In the genomic region with DNA sequence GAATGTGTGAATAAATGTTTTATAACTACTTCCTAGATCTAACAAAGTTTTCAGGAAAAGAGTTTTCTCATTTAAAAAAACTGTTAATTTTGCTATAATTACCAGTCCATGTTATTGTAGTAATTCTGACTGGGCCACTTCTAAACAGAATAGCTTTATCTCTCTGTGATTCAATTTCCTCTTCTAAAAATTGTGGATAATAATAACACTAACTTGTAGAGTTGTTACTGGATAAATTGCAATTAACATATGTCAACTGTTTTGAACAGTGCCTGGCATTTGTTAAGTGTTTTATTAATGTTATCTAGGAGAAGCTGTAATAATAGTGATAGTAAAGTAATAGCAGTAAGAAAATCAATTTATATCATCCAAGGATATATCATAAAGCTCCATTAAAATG, we compare ENCODE assay signal across 13 cellular contexts.
A peak's percentile ranks its signal among the peaks of the same experiment; 100 is the strongest.
DNase-seq lines count a peak whose midpoint lies in the region; ATAC-seq and TF ChIP-seq lines count a peak whose summit lies in the region.
"Had no signal": no experiment of that assay in that cellular context is flagged by ENCODE, and none has a peak within 500 bp of the region (broad histone marks: within the 10 kb centered on the region; RNA-seq: fewer than 3 reads in every experiment).

No MANE protein-coding gene starts in this region.

- H3K27me3 ChIP-seq in RWPE2 (ENCODE audit: insufficient read depth, poor library complexity, severe bottlenecking) (no peaks in the 10 kb centered on the region), esophagus muscularis mucosa (no peaks in the 10 kb centered on the region)
- H3K27me3 ChIP-seq: BE2C had no signal

- no peak for TF ChIP-seq CTCF in 22Rv1 (IDR thresholded peaks at IDR 0.05)
- no peak for TF ChIP-seq CTCF in Calu3 (IDR thresholded peaks at IDR 0.05; ENCODE audit: unreplicated experiment)
- no peak for TF ChIP-seq CTCF in RWPE2 (IDR thresholded peaks at IDR 0.05; ENCODE audit: poor library complexity, severe bottlenecking)
- TF ChIP-seq CTCF in esophagus muscularis mucosa (IDR thresholded peaks at IDR 0.05): no peak

- H3K36me3 Mint-ChIP-seq in Calu3 (ENCODE audit: insufficient read depth, unreplicated experiment): peaks cover 15% of the 10 kb centered on the region
- H3K36me3 Mint-ChIP-seq: CD4-positive, alpha-beta memory T cell; IgD-negative memory B cell had no signal

- intact Hi-C loops in Calu3 (cut with micrococcal nuclease; ENCODE audit: unreplicated experiment): no loop called here
- intact Hi-C loops in left colon (cut with DNase I, micrococcal nuclease): no loop called here
- intact Hi-C loops in esophagus muscularis mucosa (cut with DNase I): no loop called here

- TF ChIP-seq POLR2A in esophagus muscularis mucosa (IDR thresholded peaks at IDR 0.05; ENCODE audit: low read depth): no peak

- no peaks in the 10 kb centered on the region for H3K9me3 ChIP-seq in RWPE2 (ENCODE audit: severe bottlenecking)
- H3K9me3 ChIP-seq in esophagus muscularis mucosa: no peaks in the 10 kb centered on the region
- H3K9me3 ChIP-seq: BE2C had no signal

- BruUV-seq in Calu3 (replicated peaks; lab: Mats Ljungman, UMichigan): TSS peak; percentile 89

- H3K4me3 ChIP-seq in RWPE2 (ENCODE audit: severe bottlenecking) (no peak overlapping the region), esophagus muscularis mucosa (no peak overlapping the region)
- H3K4me3 ChIP-seq: GM23248 had no signal

- DNase-seq in Calu3 (no peak), RWPE2 (ENCODE audit: low spot score) (no peak), epithelial cell of prostate (ENCODE audit: low read depth, low spot score) (no peak), left colon (no peak), retina (no peak), esophagus muscularis mucosa (ENCODE audit: extremely low spot score) (no peak)
- DNase-seq: BE2C had no signal

- H3K27ac ChIP-seq in 22Rv1 (peak overlapping the region; percentile 35; the same call in 1 of the 2 replicates), RWPE2 (ENCODE audit: poor library complexity, severe bottlenecking) (peak overlapping the region; percentile 65), epithelial cell of prostate (peak overlapping the region; percentile 93), esophagus muscularis mucosa (replicated peaks in 1 of 4) (no peak overlapping the region)
- H3K27ac ChIP-seq: C4-2B, GM23248 had no signal

- H3K27ac Mint-ChIP-seq in Calu3 (ENCODE audit: unreplicated experiment): peak overlapping the region; percentile 92
- H3K27ac Mint-ChIP-seq: IgD-negative memory B cell had no signal

- H3K4me1 Mint-ChIP-seq in Calu3 (ENCODE audit: low read depth, unreplicated experiment): peaks cover 54% of the 10 kb centered on the region

- no peak overlapping the region for H3K4me3 Mint-ChIP-seq in Calu3 (ENCODE audit: low read depth, unreplicated experiment)
- H3K4me3 Mint-ChIP-seq: IgD-negative memory B cell had no signal

- H3K36me3 ChIP-seq in RWPE2 (ENCODE audit: low read depth): no peaks in the 10 kb centered on the region
- H3K36me3 ChIP-seq in esophagus muscularis mucosa: no peaks in the 10 kb centered on the region
- H3K36me3 ChIP-seq: BE2C had no signal

- no peaks in the 10 kb centered on the region for H3K27me3 Mint-ChIP-seq in Calu3 (ENCODE audit: unreplicated experiment)
- H3K27me3 Mint-ChIP-seq: CD4-positive, alpha-beta memory T cell had no signal

- CTCF ChIA-PET in Calu3 (lab: Charles Lee): interaction anchor here (0.6 to 1.5 kb wide), 6 partner anchors 9 to 264 kb away, joined by 3 to 5 read pairs (median 3); no protein-coding TSS in a partner anchor

- H3K9me3 Mint-ChIP-seq in Calu3 (ENCODE audit: low read depth, unreplicated experiment): peaks cover 6% of the 10 kb centered on the region
- H3K9me3 Mint-ChIP-seq: IgD-negative memory B cell had no signal

- H3K4me1 ChIP-seq in RWPE2 (ENCODE audit: insufficient read depth, poor library complexity, severe bottlenecking) (peaks cover 40% of the 10 kb centered on the region), esophagus muscularis mucosa (no peaks in the 10 kb centered on the region)
- H3K4me1 ChIP-seq: BE2C had no signal

- TF ChIP-seq EP300 in esophagus muscularis mucosa (IDR thresholded peaks at IDR 0.05): no peak

- no peak for ATAC-seq in RWPE2 (ENCODE audit: low read depth)
- ATAC-seq in left colon: no peak
- ATAC-seq in HG03097 (IDR thresholded peaks at IDR 0.05; ENCODE audit: low FRiP score, unreplicated experiment): no peak

Comparison
In these comparisons a context has a peak if more than half of its experiments do, and no peak if none do; other contexts are left out.
1. H3K27ac ChIP-seq: peak in 22Rv1 (single experiment), RWPE2 (single experiment) and epithelial cell of prostate (single experiment); none in esophagus muscularis mucosa (0 of 4).